Comparison of ENCODE assay signal across 13 cellular contexts in the genomic region with DNA sequence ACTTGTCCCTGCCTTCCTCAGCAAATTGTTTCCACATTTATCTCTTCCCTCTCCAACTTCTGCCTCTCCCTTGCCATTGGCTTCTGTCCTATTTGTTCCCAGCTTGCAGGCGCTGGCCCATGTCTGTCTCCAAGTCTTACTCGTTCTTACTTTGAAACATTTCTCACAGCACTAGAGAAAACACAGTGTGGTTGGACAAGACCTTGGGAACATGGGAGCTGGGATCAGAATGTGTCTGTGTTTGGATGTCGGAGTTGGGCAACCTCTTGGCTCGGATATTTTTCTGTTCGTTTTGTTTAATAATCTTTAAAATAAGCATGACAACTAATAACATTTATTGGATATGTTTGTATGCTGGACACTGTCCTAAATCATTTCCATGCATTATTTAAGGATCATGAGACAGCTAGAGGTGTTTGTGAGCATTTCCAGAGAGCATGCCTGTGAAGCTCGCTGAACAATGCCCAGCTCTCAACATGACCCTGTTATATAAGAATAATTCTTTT. TPM values are rescaled to one million over a fixed set of nuclear protein-coding genes. Genes with fewer than 3 reads are reported as not detected.
A peak's percentile ranks its signal among the peaks of the same experiment; 100 is the strongest.
DNase-seq lines count a peak whose midpoint lies in the region; ATAC-seq, FAIRE-seq and TF ChIP-seq lines count a peak whose summit lies in the region.
"Had no signal": no experiment of that assay in that cellular context is flagged by ENCODE, and none has a peak within 500 bp of the region (broad histone marks: within the 10 kb centered on the region; RNA-seq: fewer than 3 reads in every experiment).

No MANE protein-coding gene starts in this region.

- no peaks in the 10 kb centered on the region for H3K79me1 ChIP-seq in mesenchymal stem cell (replicated peaks; ENCODE audit: low read length, poor library complexity, severe bottlenecking)

- H3K4me3 ChIP-seq in fibroblast of the aortic adventitia (ENCODE audit: low read depth, low read length) (no peak overlapping the region), mesenchymal stem cell (ENCODE audit: insufficient read depth in 1 of 2, low read depth in 1 of 2, low read length in 2 of 2) (no peak overlapping the region), upper lobe of left lung (no peak overlapping the region)

- no peak overlapping the region for H2BK5ac ChIP-seq in mesenchymal stem cell (ENCODE audit: low read depth, low read length, poor library complexity, severe bottlenecking)

- DNase-seq in NCI-H2171 treated with DMSO at 0.1 percent for 48 hours (lab: John Stamatoyannopoulos, UW) (peak; percentile 15), NCI-H2171 (lab: John Stamatoyannopoulos, UW) (no peak), fibroblast of the aortic adventitia (ENCODE audit: low read depth) (peak; percentile 57), mesenchymal stem cell (no peak), upper lobe of left lung (no peak), COLO668 (lab: John Stamatoyannopoulos, UW; ENCODE audit: unreplicated experiment) (no peak), H54 (ENCODE audit: insufficient read length, low spot score) (no peak)
- DNase-seq in activated CD4-positive, alpha-beta T cell treated with anti-CD3 and anti-CD28 coated beads, Interleukin-2, amount 50 U/mL, for 4 hours, result no peak
- DNase-seq: GF-D8; naive thymus-derived CD8-positive, alpha-beta T cell; OCI-M1 had no signal

- H2BK12ac ChIP-seq in mesenchymal stem cell (ENCODE audit: low read length in 2 of 2), result no peak overlapping the region

- H2BK15ac ChIP-seq in mesenchymal stem cell (ENCODE audit: low read depth, poor library complexity, severe bottlenecking), result no peak overlapping the region

- H3K9me3 ChIP-seq in mesenchymal stem cell (ENCODE audit: control insufficient read depth, low read length) (no peaks in the 10 kb centered on the region), upper lobe of left lung (no peaks in the 10 kb centered on the region)

- H3K9ac ChIP-seq in mesenchymal stem cell (ENCODE audit: low read length), result peak overlapping the region; percentile 50

- no peak overlapping the region for H3K14ac ChIP-seq in mesenchymal stem cell (ENCODE audit: low read length in 2 of 2)

- H3K27ac ChIP-seq in mesenchymal stem cell (ENCODE audit: low read length, poor library complexity, severe bottlenecking), result no peak overlapping the region
- H3K27ac ChIP-seq in upper lobe of left lung, result peak overlapping the region in 1 of 4 donors; percentile 19

- H3K18ac ChIP-seq in mesenchymal stem cell (ENCODE audit: low read depth in 1 of 2, low read length in 2 of 2), result no peak overlapping the region

- no peak for TF ChIP-seq CTCF in fibroblast of the aortic adventitia (IDR thresholded peaks at IDR 0.05; ENCODE audit: insufficient read depth, low read length)
- TF ChIP-seq CTCF in upper lobe of left lung (IDR thresholded peaks at IDR 0.05), result no peak

- H3K27me3 ChIP-seq in mesenchymal stem cell (ENCODE audit: control insufficient read depth in 1 of 2, insufficient read depth in 1 of 2, low read length in 2 of 2) (no peaks in the 10 kb centered on the region), upper lobe of left lung (no peaks in the 10 kb centered on the region)

- H2AFZ ChIP-seq in mesenchymal stem cell (ENCODE audit: low read depth, low read length), result no peak overlapping the region

- TF ChIP-seq EP300 in upper lobe of left lung (IDR thresholded peaks at IDR 0.05), result no peak

- no peak overlapping the region for H3K4me2 ChIP-seq in mesenchymal stem cell (ENCODE audit: low read length, poor library complexity, severe bottlenecking)

- no peak overlapping the region for H4K91ac ChIP-seq in mesenchymal stem cell (ENCODE audit: low read length)

- H3K36me3 ChIP-seq in mesenchymal stem cell (ENCODE audit: control insufficient read depth in 1 of 2, insufficient read depth in 2 of 2, low read depth in 1 of 2, low read length in 2 of 2) (no peaks in the 10 kb centered on the region), upper lobe of left lung (no peaks in the 10 kb centered on the region)

- no peak overlapping the region for H3K4ac ChIP-seq in mesenchymal stem cell (ENCODE audit: low read depth in 1 of 2, low read length in 2 of 2)

- H3K4me1 ChIP-seq in mesenchymal stem cell (ENCODE audit: control insufficient read depth, insufficient read depth, low read depth, low read length) (peaks cover 6% of the 10 kb centered on the region), upper lobe of left lung (peaks cover 4 to 10% (median 5%) of the 10 kb centered on the region in 4 donors)

- no peak overlapping the region for H4K8ac ChIP-seq in mesenchymal stem cell (ENCODE audit: low read length)

- no peak overlapping the region for H3K23ac ChIP-seq in mesenchymal stem cell (ENCODE audit: low read length in 2 of 2)

- H2BK120ac ChIP-seq in mesenchymal stem cell (ENCODE audit: low read depth, low read length), result no peak overlapping the region

- 94% methylated on average over 1 of the region's 6 CpGs for WGBS in mesenchymal stem cell
- 66 to 70% methylated on average over 6 of the region's 6 CpGs for WGBS in upper lobe of left lung, 2 donors

- no peak overlapping the region for H2AK5ac ChIP-seq in mesenchymal stem cell (ENCODE audit: low read length, severe bottlenecking)

- TF ChIP-seq POLR2A in upper lobe of left lung (IDR thresholded peaks at IDR 0.05), result no peak
- TF ChIP-seq POLR2A in H54 (IDR thresholded peaks at IDR 0.05; ENCODE audit: low read depth, low read length), result no peak

- no peak for FAIRE-seq in H54 (lab: Jason Lieb, UNC)
- FAIRE-seq: colon had no signal

- ATAC-seq in upper lobe of left lung (ENCODE audit: low FRiP score in 2 of 2), result peak; percentile 36 to 51
- ATAC-seq: activated CD4-positive, CD25-positive, alpha-beta regulatory T cell treated with anti-CD3 and anti-CD28 coated beads, Interleukin-2, amount 50 U/mL, for 24 hours; naive thymus-derived CD8-positive, alpha-beta T cell had no signal

RNA-seq across cellular contexts. Expression of a gene that starts 5.9 kb away (rescaled TPM):
- total RNA-seq in fibroblast of the aortic adventitia (ENCODE audit: low replicate concordance) (54.0 and 80.5 TPM in 2 replicates), upper lobe of left lung (100 to 1,000 TPM in 1 of 6 donors, 10 to 100 TPM in 5; 23.4 to 144 (median 42.0) TPM)
- 7.1 TPM for polyA plus RNA-seq in mesenchymal stem cell (2013, experiment 1 of 2)
- 7.5 TPM for polyA plus RNA-seq in mesenchymal stem cell (2013, experiment 2 of 2)

RNA-seq across cellular contexts. Expression of a gene that starts 29.6 kb away (rescaled TPM):
- total RNA-seq in fibroblast of the aortic adventitia (ENCODE audit: low replicate concordance) (155 and 165 TPM in 2 replicates), upper lobe of left lung (100 to 1,000 TPM in 3 of 6 donors, 10 to 100 TPM in 3; 80.7 to 164 (median 115) TPM)
- 278 TPM for polyA plus RNA-seq in mesenchymal stem cell (2013, experiment 1 of 2)
- polyA plus RNA-seq in mesenchymal stem cell (2013, experiment 2 of 2), result 282 TPM

Comparison
In these comparisons a context has a peak if more than half of its experiments do, and no peak if none do; other contexts are left out.
1. DNase-seq: peak in NCI-H2171 treated with DMSO at 0.1 percent for 48 hours (single experiment) and fibroblast of the aortic adventitia (single experiment); none in NCI-H2171 (single experiment), mesenchymal stem cell (single experiment), upper lobe of left lung (0 of 2), COLO668 (single experiment), H54 (single experiment) and activated CD4-positive, alpha-beta T cell treated with anti-CD3 and anti-CD28 coated beads, Interleukin-2, amount 50 U/mL, for 4 hours (0 of 2).